In genomic region chr14:99004112-99004511, GRCh38 we compare ENCODE assay signal across 21 cellular contexts.
"Had no signal": no experiment of that assay in that cellular context is flagged by ENCODE, and none has a peak within 500 bp of the region (broad histone marks: within the 10 kb centered on the region; RNA-seq: fewer than 3 reads in every experiment).

No MANE protein-coding gene starts in this region.

- H3K27me3 ChIP-seq: adrenal gland, ascending aorta, brain microvascular endothelial cell, gastrocnemius medialis, upper lobe of left lung had no signal

- H3K4me3 ChIP-seq: adrenal gland, ascending aorta, esophagus muscularis mucosa, gastrocnemius medialis, left ventricle myocardium inferior, pancreas, upper lobe of left lung had no signal

- H3K9me3 ChIP-seq: adrenal gland, ascending aorta, esophagus muscularis mucosa, gastrocnemius medialis, left ventricle myocardium inferior, pancreas, upper lobe of left lung had no signal

- H3K36me3 ChIP-seq: adrenal gland, ascending aorta, brain microvascular endothelial cell, esophagus muscularis mucosa, gastrocnemius medialis, left ventricle myocardium inferior, pancreas, upper lobe of left lung, WERI-Rb-1 had no signal

- H3K27ac ChIP-seq: adrenal gland, ascending aorta, brain microvascular endothelial cell, esophagus muscularis mucosa, gastrocnemius medialis, left ventricle myocardium inferior, pancreas, upper lobe of left lung, WERI-Rb-1 had no signal

- DNase-seq: activated CD4-positive, CD25-positive, alpha-beta regulatory T cell treated with anti-CD3 and anti-CD28 coated beads, Interleukin-2, amount 50 U/mL, for 72 hours; activated naive CD4-positive, alpha-beta T cell; activated T-cell treated with anti-CD3 and anti-CD28 coated beads, Interleukin-2, amount 50 U/mL, for 24 hours; brain microvascular endothelial cell; central memory CD4-positive, alpha-beta T cell; effector memory CD4-positive, alpha-beta T cell; gastrocnemius medialis; head of caudate nucleus; hypothalamus; left ventricle myocardium inferior; midbrain; natural killer cell; pancreas; right cardiac atrium; stimulated activated CD4-positive, alpha-beta T cell treated with anti-CD3 and anti-CD28 coated beads, Interleukin-4, amount 100 ng/mL, for 24 hours; stimulated activated naive CD8-positive, alpha-beta T cell treated with anti-CD3 and anti-CD28 coated beads, Interleukin-15, Interleukin-2, amounts not matched to agents 100 U/mL and 50 U/mL, for 24 hours; upper lobe of left lung; WERI-Rb-1 had no signal

- H3K4me1 ChIP-seq: adrenal gland, ascending aorta, esophagus muscularis mucosa, gastrocnemius medialis, left ventricle myocardium inferior, pancreas, upper lobe of left lung had no signal
